ENCODE assay signal across 15 cellular contexts in the genomic region with DNA sequence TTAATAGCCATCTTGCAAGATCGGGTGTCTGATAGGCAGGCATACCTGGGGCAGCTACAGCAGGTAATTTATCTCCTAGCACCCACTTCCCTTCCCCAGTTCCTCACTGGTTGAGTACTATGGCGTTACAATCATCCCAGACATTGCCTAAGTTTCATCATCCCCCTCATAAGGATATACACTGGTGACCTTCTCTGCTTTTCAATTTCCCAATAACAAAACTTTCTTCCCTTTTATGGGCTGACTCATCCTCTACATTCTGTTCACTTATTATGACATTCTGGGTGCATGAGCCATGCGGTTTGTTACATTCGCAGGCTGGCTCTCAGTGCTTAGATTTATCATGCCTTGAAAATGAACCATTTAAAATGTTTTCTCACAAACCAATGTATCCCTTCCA. TPM values are rescaled to one million over a fixed set of nuclear protein-coding genes. Genes with fewer than 3 reads are reported as not detected.
DNase-seq lines count a peak whose midpoint lies in the region; ATAC-seq and TF ChIP-seq lines count a peak whose summit lies in the region.
"Had no signal": no experiment of that assay in that cellular context is flagged by ENCODE, and none has a peak within 500 bp of the region (broad histone marks: within the 10 kb centered on the region; RNA-seq: fewer than 3 reads in every experiment).

No MANE protein-coding gene starts in this region.

- H3K9me3 Mint-ChIP-seq in stimulated activated naive B cell treated with anti-CD40 and anti-IgM and Interleukin-4, amounts not matched to agents 10 μg/mL and 1 μg/mL and 100 μg/mL, for 72 hours = peaks cover 7 to 8% of the 10 kb centered on the region in 2 donors

- POLR2A ChIA-PET in IMR-90 (lab: Charles Lee; ENCODE audit: unreplicated experiment) = no interaction called here

- DNase-seq in AG09309 (ENCODE audit: low read depth) = peak; percentile 93
- DNase-seq in IMR-90 = peak; percentile 92
- DNase-seq in SK-MEL-5 (ENCODE audit: low read depth, low spot score) = peak; percentile 28
- peak; percentile 68 for DNase-seq in fibroblast of pulmonary artery (ENCODE audit: low read depth)
- no peak for DNase-seq in NCI-H345 treated with DMSO at 0.1 percent for 48 hours (lab: John Stamatoyannopoulos, UW; ENCODE audit: unreplicated experiment)
- no peak for DNase-seq in right atrium auricular region (ENCODE audit: low spot score)
- DNase-seq in stimulated activated naive B cell treated with anti-CD40 and anti-IgM and Interleukin-4, amounts not matched to agents 10 μg/mL and 1 μg/mL and 100 μg/mL, for 72 hours = no peak
- DNase-seq: activated CD8-positive, alpha-beta memory T cell treated with anti-CD3 and anti-CD28 coated beads for 24 hours; C1 segment of cervical spinal cord; immature natural killer cell; naive B cell; SHP77 treated with DMSO at 0.1 percent for 48 hours; small intestine; stimulated activated CD8-positive, alpha-beta memory T cell treated with anti-CD3 and anti-CD28 coated beads, Interleukin-4, amount 100 ng/mL, for 48 hours had no signal

- H4K20me1 ChIP-seq in IMR-90 (ENCODE audit: insufficient read depth, low read length) = 0 out of 2 replicates have a peak, but pooled peaks cover 2% of the 10 kb centered on the region

- H2BK20ac ChIP-seq in IMR-90 (ENCODE audit: low read depth, low read length) = peak overlapping the region; percentile 86

- H3K9me3 ChIP-seq in IMR-90 (ENCODE audit: control insufficient read depth, insufficient read depth, low read length) (peaks cover 5% of the 10 kb centered on the region), right atrium auricular region (peaks cover 0 to 14% of the 10 kb centered on the region in 2 donors), gastroesophageal sphincter (peaks cover 0 to 8% (median 0%) of the 10 kb centered on the region in 3 donors)

- no peak overlapping the region for H3K4me2 ChIP-seq in IMR-90 (ENCODE audit: low read depth, low read length)

- peaks cover 4 to 12% of the 10 kb centered on the region in 2 donors for H3K4me1 Mint-ChIP-seq in stimulated activated naive B cell treated with anti-CD40 and anti-IgM and Interleukin-4, amounts not matched to agents 10 μg/mL and 1 μg/mL and 100 μg/mL, for 72 hours

- H3K4me1 ChIP-seq in IMR-90 (ENCODE audit: control insufficient read depth, insufficient read depth, low read length) = peaks cover 6% of the 10 kb centered on the region
- H3K4me1 ChIP-seq in right atrium auricular region = no peaks in the 10 kb centered on the region
- H3K4me1 ChIP-seq in gastroesophageal sphincter = no peaks in the 10 kb centered on the region

- BruUV-seq in IMR-90 (replicated peaks; lab: Mats Ljungman, UMichigan) = no TSS peak

- H2AK5ac ChIP-seq in IMR-90 (ENCODE audit: low read depth, low read length) = peak overlapping the region; percentile 71

- H4K8ac ChIP-seq in IMR-90 (ENCODE audit: low read depth in 2 of 2, low read length in 2 of 2) = peak overlapping the region; percentile 20 to 66; a peak in 3 of 4 replicates

- peaks cover 4% of the 10 kb centered on the region in 2 donors for H3K36me3 Mint-ChIP-seq in stimulated activated naive B cell treated with anti-CD40 and anti-IgM and Interleukin-4, amounts not matched to agents 10 μg/mL and 1 μg/mL and 100 μg/mL, for 72 hours

- CTCF ChIA-PET in IMR-90 (lab: Yijun Ruan, JAX) = no interaction called here

- no peak overlapping the region for H3K23ac ChIP-seq in IMR-90 (ENCODE audit: low read depth, low read length)

- 44% methylated on average over 4 of the region's 4 CpGs; no CpG with 5 or more reads in 1 of the 2 experiments for WGBS in IMR-90 (ENCODE audit: extremely low coverage in 2 of 2, insufficient read length in 1 of 2), 2 experiments
- WGBS in gastroesophageal sphincter (ENCODE audit: low coverage in 1 of 2), 2 donors = 83 to 90% methylated on average over 4 of the region's 4 CpGs

- intact Hi-C loops in IMR-90 (cut with micrococcal nuclease) = no loop called here

- peak overlapping the region; percentile 60; the same call in 1 of the 2 replicates for H4K91ac ChIP-seq in IMR-90 (ENCODE audit: insufficient read depth, low read depth, low read length)

- peak overlapping the region; percentile 64; the same call in 1 of the 3 replicates for H2BK15ac ChIP-seq in IMR-90 (ENCODE audit: low read depth, low read length)

- no peak overlapping the region for H2AK9ac ChIP-seq in IMR-90 (replicated peaks; ENCODE audit: low read depth, low read length, poor library complexity)

- no peak for TF ChIP-seq POLR2A in IMR-90 (IDR thresholded peaks at IDR 0.05; ENCODE audit: low read depth, low read length)
- no peak for TF ChIP-seq POLR2A in gastroesophageal sphincter (IDR thresholded peaks at IDR 0.05)

- TF ChIP-seq CTCF in AG09309 (IDR thresholded peaks at IDR 0.05; ENCODE audit: control insufficient read depth, insufficient read depth, low read depth, low read length, missing control alignments) (no peak), IMR-90 (conservative IDR thresholded peaks at IDR 0.05; ENCODE audit: low read depth, low read length) (no peak), fibroblast of pulmonary artery (IDR thresholded peaks at IDR 0.05; ENCODE audit: low read length, missing control alignments) (no peak), right atrium auricular region (IDR thresholded peaks at IDR 0.05) (no peak), gastroesophageal sphincter (IDR thresholded peaks at IDR 0.05) (no peak)

- ATAC-seq in IMR-90 (ENCODE audit: low read depth) = peak; percentile 56
- ATAC-seq in stimulated activated naive B cell treated with anti-CD40 and anti-IgM and Interleukin-4, amounts not matched to agents 10 μg/mL and 1 μg/mL and 100 μg/mL, for 72 hours (replicated peaks) = no peak
- ATAC-seq in gastroesophageal sphincter = no peak

- H3K56ac ChIP-seq in IMR-90 (ENCODE audit: extremely low read depth, insufficient read depth, low read length) = no peak overlapping the region

- H3K4me3 Mint-ChIP-seq in stimulated activated naive B cell treated with anti-CD40 and anti-IgM and Interleukin-4, amounts not matched to agents 10 μg/mL and 1 μg/mL and 100 μg/mL, for 72 hours = no peak overlapping the region
- H3K4me3 Mint-ChIP-seq: immature natural killer cell, naive B cell had no signal

- no peak overlapping the region for H3K27ac Mint-ChIP-seq in stimulated activated naive B cell treated with anti-CD40 and anti-IgM and Interleukin-4, amounts not matched to agents 10 μg/mL and 1 μg/mL and 100 μg/mL, for 72 hours
- H3K27ac Mint-ChIP-seq: immature natural killer cell had no signal

- H3K4ac ChIP-seq in IMR-90 (ENCODE audit: low read depth, low read length) = peak overlapping the region; percentile 74

- H3K9ac ChIP-seq in IMR-90 (ENCODE audit: low read depth, low read length) = no peak overlapping the region

- no peaks in the 10 kb centered on the region for H3K27me3 Mint-ChIP-seq in stimulated activated naive B cell treated with anti-CD40 and anti-IgM and Interleukin-4, amounts not matched to agents 10 μg/mL and 1 μg/mL and 100 μg/mL, for 72 hours
- H3K27me3 Mint-ChIP-seq: naive B cell had no signal

- H3K27ac ChIP-seq in IMR-90 (ENCODE audit: insufficient read depth, low read length) = peak overlapping the region; percentile 92
- H3K27ac ChIP-seq in right atrium auricular region = no peak overlapping the region
- H3K27ac ChIP-seq in gastroesophageal sphincter = no peak overlapping the region

- H3K4me3 ChIP-seq in AG09309 (ENCODE audit: control insufficient read depth, low read depth, low read length) (no peak overlapping the region), IMR-90 (ENCODE audit: insufficient read depth, low read depth, low read length) (no peak overlapping the region), fibroblast of pulmonary artery (replicated peaks; ENCODE audit: low read depth, low read length) (no peak overlapping the region), right atrium auricular region (no peak overlapping the region), gastroesophageal sphincter (no peak overlapping the region)

- H4K5ac ChIP-seq in IMR-90 (ENCODE audit: low read depth, low read length) = peak overlapping the region; percentile 0; the same call in 1 of the 2 replicates

- in situ Hi-C loops in IMR-90 (cut with MboI; ENCODE audit: low sequenced_read_pairs) (no loop called here), SK-MEL-5 (cut with HindIII; ENCODE audit: low pct_unique_long_range_greater_than_20kb, low sequenced_read_pairs) (no loop called here)

- peak overlapping the region; percentile 60; the same call in 1 of the 2 replicates for H3K14ac ChIP-seq in IMR-90 (replicated peaks; ENCODE audit: low read depth, low read length)

- peak overlapping the region; percentile 91 for H2BK5ac ChIP-seq in IMR-90 (ENCODE audit: low read depth, low read length, poor library complexity, severe bottlenecking)

- H3K18ac ChIP-seq in IMR-90 (ENCODE audit: low read depth, low read length) = peak overlapping the region; percentile 6

- no peaks in the 10 kb centered on the region for H3K79me1 ChIP-seq in IMR-90 (ENCODE audit: low read depth in 1 of 2, low read length in 2 of 2)

- H3K27me3 ChIP-seq in IMR-90 (ENCODE audit: control insufficient read depth, insufficient read depth, low read length) (peaks cover 13% of the 10 kb centered on the region), right atrium auricular region (no peaks in the 10 kb centered on the region), gastroesophageal sphincter (no peaks in the 10 kb centered on the region)

- no peak for TF ChIP-seq RAD21 in IMR-90 (IDR thresholded peaks at IDR 0.05; ENCODE audit: low read length)

- TF ChIP-seq EP300 in gastroesophageal sphincter (IDR thresholded peaks at IDR 0.05) = no peak

- H2BK120ac ChIP-seq in IMR-90 (ENCODE audit: low read depth, low read length) = peak overlapping the region; percentile 83

- H3K36me3 ChIP-seq in IMR-90 (ENCODE audit: control insufficient read depth, insufficient read depth, low read length) (no peaks in the 10 kb centered on the region), right atrium auricular region (no peaks in the 10 kb centered on the region), gastroesophageal sphincter (no peaks in the 10 kb centered on the region)

- H3K9me1 ChIP-seq in IMR-90 (ENCODE audit: insufficient read depth, low read length) = 0 out of 2 replicates have a peak, but pooled peaks cover 2% of the 10 kb centered on the region

- dilution Hi-C loops in IMR-90 (cut with HindIII; ENCODE audit: low sequenced_read_pairs, unreplicated experiment) = no loop called here

- peak overlapping the region; percentile 18 for H2AFZ ChIP-seq in IMR-90 (replicated peaks; ENCODE audit: low read length, poor library complexity)

RNA-seq across cellular contexts. Expression of a gene that starts 5.0 kb away (rescaled TPM):
- total RNA-seq in IMR-90 (2012; rRNA removed) (39.2 and 45.5 TPM in 2 replicates), right atrium auricular region (10 to 100 TPM; 33.1 to 54.4 TPM), gastroesophageal sphincter (10 to 100 TPM; 36.3 to 48.1 (median 45.6) TPM)
- 45.6 and 46.6 TPM in 2 replicates for polyA plus RNA-seq in IMR-90 (2012; rRNA removed)
- 26.5 and 54.2 TPM in 2 replicates for polyA plus RNA-seq in IMR-90 (2012; cell fraction: cytosol; rRNA removed)
- polyA plus RNA-seq in IMR-90 (2012; cell fraction: nucleus; rRNA removed; ENCODE audit: low replicate concordance) = 10.6 and 16.7 TPM in 2 replicates
- 45.4 and 63.4 TPM in 2 replicates for total RNA-seq in SK-MEL-5 (2014; rRNA removed; shearing (Covaris generic))
- 31.3 and 56.4 TPM in 2 replicates for polyA plus RNA-seq in SK-MEL-5 (2015; cell fraction: cytosol; rRNA removed)
- 6.3 and 10.4 TPM in 2 replicates for polyA plus RNA-seq in SK-MEL-5 (2015; cell fraction: nucleus; rRNA removed)

RNA-seq across cellular contexts. Expression of a gene that starts 22.8 kb away (rescaled TPM):
- under 0.01 TPM in 1 of 2 replicates, not detected in the other for total RNA-seq in IMR-90 (2012; rRNA removed)
- 0.77 and 0.89 TPM in 2 replicates for polyA plus RNA-seq in IMR-90 (2012; rRNA removed)
- 0.25 and 0.40 TPM in 2 replicates for polyA plus RNA-seq in IMR-90 (2012; cell fraction: cytosol; rRNA removed)
- 2.5 and 4.2 TPM in 2 replicates for polyA plus RNA-seq in IMR-90 (2012; cell fraction: nucleus; rRNA removed; ENCODE audit: low replicate concordance)
- total RNA-seq in SK-MEL-5 (2014; rRNA removed; shearing (Covaris generic)) = not detected in 2 replicates
- not detected in 2 replicates for polyA plus RNA-seq in SK-MEL-5 (2015; cell fraction: cytosol; rRNA removed)
- not detected in 2 replicates for polyA plus RNA-seq in SK-MEL-5 (2015; cell fraction: nucleus; rRNA removed)
- under 1 TPM in 1 of 2 donors, not detected in 1; 0.19 TPM for total RNA-seq in right atrium auricular region
- total RNA-seq in gastroesophageal sphincter = 1 to 10 TPM in 1 of 4 donors, under 1 TPM in 2, not detected in 1; 0.27 to 2.6 (median 0.93) TPM
- polyA plus RNA-seq: immature natural killer cell had no signal

RNA-seq across cellular contexts. Expression of a gene that starts 23.1 kb away (rescaled TPM):
- total RNA-seq in IMR-90 (2012; rRNA removed) = 3.9 and 5.0 TPM in 2 replicates
- 6.3 and 6.5 TPM in 2 replicates for polyA plus RNA-seq in IMR-90 (2012; rRNA removed)
- 4.6 and 7.9 TPM in 2 replicates for polyA plus RNA-seq in IMR-90 (2012; cell fraction: cytosol; rRNA removed)
- polyA plus RNA-seq in IMR-90 (2012; cell fraction: nucleus; rRNA removed; ENCODE audit: low replicate concordance) = 6.6 and 14.2 TPM in 2 replicates
- total RNA-seq in SK-MEL-5 (2014; rRNA removed; shearing (Covaris generic)) = 7.4 and 8.1 TPM in 2 replicates
- 8.6 and 9.0 TPM in 2 replicates for polyA plus RNA-seq in SK-MEL-5 (2015; cell fraction: cytosol; rRNA removed)
- 6.9 and 7.7 TPM in 2 replicates for polyA plus RNA-seq in SK-MEL-5 (2015; cell fraction: nucleus; rRNA removed)
- 10 to 100 TPM; 12.7 to 20.7 TPM for total RNA-seq in right atrium auricular region
- total RNA-seq in gastroesophageal sphincter = 10 to 100 TPM; 20.5 to 43.9 (median 29.9) TPM

RNA-seq across cellular contexts. Expression of a gene that starts 36.6 kb away (rescaled TPM):
- 51.8 and 52.8 TPM in 2 replicates for total RNA-seq in IMR-90 (2012; rRNA removed)
- 66.3 and 90.3 TPM in 2 replicates for polyA plus RNA-seq in IMR-90 (2012; rRNA removed)
- 44.7 and 49.8 TPM in 2 replicates for polyA plus RNA-seq in IMR-90 (2012; cell fraction: cytosol; rRNA removed)
- 82.4 and 152 TPM in 2 replicates for polyA plus RNA-seq in IMR-90 (2012; cell fraction: nucleus; rRNA removed; ENCODE audit: low replicate concordance)
- total RNA-seq in SK-MEL-5 (2014; rRNA removed; shearing (Covaris generic)) = 40.9 and 43.5 TPM in 2 replicates
- 37.1 and 47.0 TPM in 2 replicates for polyA plus RNA-seq in SK-MEL-5 (2015; cell fraction: cytosol; rRNA removed)
- 36.2 and 40.5 TPM in 2 replicates for polyA plus RNA-seq in SK-MEL-5 (2015; cell fraction: nucleus; rRNA removed)
- total RNA-seq in right atrium auricular region = 10 to 100 TPM in 1 of 2 donors, 1 to 10 TPM in 1; 8.2 to 11.1 TPM
- 10 to 100 TPM; 11.5 to 35.3 (median 22.4) TPM for total RNA-seq in gastroesophageal sphincter

Comparison
In these comparisons a context has a peak if more than half of its experiments do, and no peak if none do; other contexts are left out.
1. DNase-seq: peak in AG09309 (single experiment), IMR-90 (single experiment), SK-MEL-5 (single experiment) and fibroblast of pulmonary artery (single experiment); none in NCI-H345 treated with DMSO at 0.1 percent for 48 hours (single experiment), right atrium auricular region (single experiment) and stimulated activated naive B cell treated with anti-CD40 and anti-IgM and Interleukin-4, amounts not matched to agents 10 μg/mL and 1 μg/mL and 100 μg/mL, for 72 hours (single experiment).